Comparison of ENCODE assay signal across 1 cellular context in the genomic region with DNA sequence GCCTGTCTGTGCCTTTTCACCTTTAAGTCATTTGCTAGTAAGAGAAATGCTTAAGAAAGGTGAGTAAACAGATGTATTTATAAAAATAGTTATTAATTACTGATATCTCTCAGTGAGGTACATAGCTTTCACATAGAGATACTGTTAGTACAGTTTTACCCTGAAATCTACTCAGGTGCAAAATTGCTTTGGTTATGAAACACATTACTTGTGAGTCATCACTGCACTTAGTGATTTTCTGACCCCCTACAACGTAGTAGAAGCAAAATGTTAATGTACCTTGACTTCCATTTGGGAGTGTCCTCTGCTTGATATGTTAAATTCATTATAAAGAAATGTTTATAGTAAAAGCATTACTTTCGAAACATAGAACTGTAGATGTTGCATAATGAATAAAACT.
TF ChIP-seq lines count a peak whose summit lies in the region.

No MANE protein-coding gene starts in this region.

TF ChIP-seq in K562, 482 proteins besides CTCF, POLR2A, EP300 and RAD21 (continued from another document):
- no peak for TF ChIP-seq BCLAF1 (IDR thresholded peaks at IDR 0.05; ENCODE audit: borderline replicate concordance in 1 of 2, control insufficient read depth in 1 of 2, low read depth in 2 of 2, low read length in 1 of 2)
- TF ChIP-seq POLR3G (IDR thresholded peaks at IDR 0.05; ENCODE audit: extremely low read depth, insufficient read length, insufficient replicate concordance): no peak
- TF ChIP-seq RAD51 (IDR thresholded peaks at IDR 0.05; ENCODE audit: borderline replicate concordance, low read depth): no peak
- no peak for TF ChIP-seq ATF4 (CRISPR knock-in tag; IDR thresholded peaks at IDR 0.05)
- TF ChIP-seq PTTG1 (tag; IDR thresholded peaks at IDR 0.05; ENCODE audit: low read depth): no peak
- no peak for TF ChIP-seq ZNF589 (CRISPR knock-in tag; IDR thresholded peaks at IDR 0.05; ENCODE audit: low read depth)
- TF ChIP-seq NR4A1 (CRISPR knock-in tag; IDR thresholded peaks at IDR 0.05): no peak
- TF ChIP-seq NR4A1 (tag; IDR thresholded peaks at IDR 0.05): no peak
- no peak for TF ChIP-seq CCAR2 (IDR thresholded peaks at IDR 0.05; ENCODE audit: low read depth, low read length)
- TF ChIP-seq ZNF239 (CRISPR knock-in tag; IDR thresholded peaks at IDR 0.05): no peak
- no peak for TF ChIP-seq FOSL1 (tag; conservative IDR thresholded peaks at IDR 0.05)
